Comparison of ENCODE assay signal across 22 cellular contexts in genomic region chr1:90359994-90360393, GRCh38.
"Had no signal": no experiment of that assay in that cellular context is flagged by ENCODE, and none has a peak within 500 bp of the region (broad histone marks: within the 10 kb centered on the region; RNA-seq: fewer than 3 reads in every experiment).

No MANE protein-coding gene starts in this region.

- H3K4me3 Mint-ChIP-seq: activated naive CD8-positive, alpha-beta T cell; activated T-cell treated with anti-CD3 and anti-CD28 coated beads, Interleukin-2, amount 50 U/mL, for 4 hours; stimulated activated naive CD8-positive, alpha-beta T cell treated with anti-CD3 and anti-CD28 coated beads, Interleukin-15, Interleukin-2, amounts not matched to agents 100 ng/mL and 50 ng/mL, for 24 hours; T-cell; T-helper 2 cell treated with Interferon-gamma antibody and Interleukin-4, amounts not matched to agents 5 μg/mL and 100 μg/mL, for 36 hours had no signal

- H3K36me3 ChIP-seq: gastrocnemius medialis, pancreas, tibial artery had no signal

- H3K36me3 Mint-ChIP-seq: activated naive CD8-positive, alpha-beta T cell; T-cell had no signal

- H3K27ac ChIP-seq: gastrocnemius medialis, pancreas, tibial artery, VCaP had no signal

- H3K9me3 Mint-ChIP-seq: activated T-helper 2 cell treated with anti-CD3 and anti-CD28 coated beads, Interferon-gamma antibody, Interleukin-2, Interleukin-4, amounts not matched to agents 10 μg/mL and 5 μg/mL and 100 μg/mL, durations not matched to agents 14 hours and 24 hours and 36 hours; T-helper 2 cell treated with Interferon-gamma antibody and Interleukin-4, amounts not matched to agents 5 μg/mL and 100 μg/mL, for 36 hours had no signal

- H3K4me1 ChIP-seq: gastrocnemius medialis, pancreas had no signal

- H3K27ac Mint-ChIP-seq: activated naive CD8-positive, alpha-beta T cell; activated T-helper 2 cell treated with anti-CD3 and anti-CD28 coated beads, Interferon-gamma antibody, Interleukin-2, Interleukin-4, amounts not matched to agents 10 μg/mL and 5 μg/mL and 100 μg/mL, durations not matched to agents 14 hours and 24 hours and 36 hours; stimulated activated naive CD8-positive, alpha-beta T cell treated with anti-CD3 and anti-CD28 coated beads, Interleukin-15, Interleukin-2, amounts not matched to agents 100 ng/mL and 50 ng/mL, for 24 hours; T-cell; T-helper 2 cell treated with Interferon-gamma antibody and Interleukin-4, amounts not matched to agents 5 μg/mL and 100 μg/mL, for 36 hours had no signal

- H3K9me3 ChIP-seq: gastrocnemius medialis, pancreas had no signal

- H3K27me3 ChIP-seq: gastrocnemius medialis, pancreas, tibial artery had no signal

- H3K4me3 ChIP-seq: gastrocnemius medialis, pancreas, tibial artery had no signal

- H3K4me1 Mint-ChIP-seq: naive B cell, T-cell had no signal

- DNase-seq: activated CD4-positive, alpha-beta T cell treated with anti-CD3 and anti-CD28 coated beads, Interleukin-2, amount 50 U/mL, for 1 hour; activated CD8-positive, alpha-beta memory T cell treated with anti-CD3 and anti-CD28 coated beads, Interleukin-2, amount 50 U/mL, for 48 hours; activated naive CD4-positive, alpha-beta T cell; activated T-cell treated with anti-CD3 and anti-CD28 coated beads, Interleukin-2, amount 50 U/mL, for 4 hours; central memory CD4-positive, alpha-beta T cell; dermis blood vessel endothelial cell; effector memory CD4-positive, alpha-beta T cell; gastrocnemius medialis; hippocampal formation; mesenchymal stem cell; naive B cell; pancreas; right cardiac atrium; stimulated activated CD4-positive, alpha-beta T cell treated with anti-CD3 and anti-CD28 coated beads, Interleukin-12 subunit alpha, Interleukin-12 subunit beta, amount 100 ng/mL, for 4 hours; stimulated activated CD4-positive, alpha-beta T cell treated with anti-CD3 and anti-CD28 coated beads, Interleukin-4, amount 100 ng/mL, for 4 hours; T-cell; tibial artery had no signal
